Comparison of ENCODE assay signal across 8 cellular contexts in the genomic region with DNA sequence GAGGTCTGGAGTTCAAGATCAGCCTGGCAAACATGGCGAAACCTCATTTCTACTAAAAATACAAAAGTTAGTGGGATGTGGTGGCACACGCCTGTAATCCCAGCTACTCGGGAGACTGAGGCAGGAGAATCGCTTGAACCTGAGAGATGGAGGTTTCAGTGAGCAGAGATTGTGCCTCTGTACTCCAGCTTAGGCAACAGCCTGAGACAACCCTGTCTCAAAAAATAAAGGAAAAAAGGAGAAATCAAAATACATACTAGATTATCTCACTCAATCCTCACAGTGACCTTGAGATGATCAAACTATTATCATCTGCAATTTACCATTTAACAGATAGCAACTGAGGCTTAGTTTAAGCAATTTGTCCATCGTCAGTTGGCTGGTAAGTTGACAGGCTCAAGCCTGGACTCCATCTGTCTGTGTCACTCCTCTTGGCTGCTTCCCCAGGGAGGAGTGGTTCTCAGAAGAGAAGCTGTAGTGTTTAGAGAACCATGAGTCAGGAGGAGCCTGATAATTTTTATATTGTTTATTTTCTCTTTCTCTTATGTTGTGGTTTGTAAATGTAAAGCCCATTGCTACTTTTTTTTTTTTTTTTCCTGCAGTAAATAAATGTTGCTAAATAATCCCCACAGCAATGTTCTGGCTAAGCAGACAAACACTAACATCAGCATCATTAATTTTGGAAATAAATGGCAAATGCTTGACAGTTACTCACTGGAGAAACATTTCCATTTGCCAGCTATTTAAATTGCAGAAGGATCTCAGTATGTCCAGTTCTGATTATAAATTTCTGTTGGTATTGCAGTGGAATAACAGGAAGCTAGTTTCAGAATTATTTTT. TPM values are rescaled to one million over a fixed set of nuclear protein-coding genes. Genes with fewer than 3 reads are reported as not detected.
DNase-seq lines count a peak whose midpoint lies in the region; ATAC-seq, FAIRE-seq and TF ChIP-seq lines count a peak whose summit lies in the region.
"Not testable (repeated sequence)": the region's sequence is repeated elsewhere in the genome, so short reads cannot be mapped to it uniquely, and the experiment has no call there.

No MANE protein-coding gene starts in this region.

- not testable (repeated sequence) for H3K9me3 Mint-ChIP-seq in stimulated activated naive B cell treated with anti-CD40 and anti-IgM and Interleukin-4, amounts not matched to agents 10 μg/mL and 1 μg/mL and 100 μg/mL, for 72 hours

- peak; percentile 26 for DNase-seq in AG04450 (ENCODE audit: low read depth, low spot score)
- DNase-seq in H4 (ENCODE audit: low spot score) = peak; percentile 91
- peak; percentile 47 for DNase-seq in NCI-H460 (ENCODE audit: extremely low read depth, low read depth)
- DNase-seq in right atrium auricular region (ENCODE audit: low spot score) = peak; percentile 72
- peak; percentile 97 for DNase-seq in myocyte (ENCODE audit: low read depth)
- DNase-seq in stimulated activated naive B cell treated with anti-CD40 and anti-IgM and Interleukin-4, amounts not matched to agents 10 μg/mL and 1 μg/mL and 100 μg/mL, for 72 hours = not testable (repeated sequence)

- not testable (repeated sequence) for H3K27ac Mint-ChIP-seq in stimulated activated naive B cell treated with anti-CD40 and anti-IgM and Interleukin-4, amounts not matched to agents 10 μg/mL and 1 μg/mL and 100 μg/mL, for 72 hours

- H3K4me3 ChIP-seq in AG04450 (ENCODE audit: low read depth, low read length); right atrium auricular region: not testable (repeated sequence)

- peak; percentile 45 to 53 for ATAC-seq in stimulated activated naive B cell treated with anti-CD40 and anti-IgM and Interleukin-4, amounts not matched to agents 10 μg/mL and 1 μg/mL and 100 μg/mL, for 72 hours (replicated peaks)

- H3K27me3 ChIP-seq in AG04450 (ENCODE audit: control insufficient read depth, insufficient read depth, low read length); right atrium auricular region: not testable (repeated sequence)

- not testable (repeated sequence) for H3K9me3 ChIP-seq in AG04450 (ENCODE audit: control insufficient read depth, insufficient read depth, low read length); right atrium auricular region

- peaks cover 10 to 20% of the 10 kb centered on the region in 2 donors for H3K36me3 Mint-ChIP-seq in stimulated activated naive B cell treated with anti-CD40 and anti-IgM and Interleukin-4, amounts not matched to agents 10 μg/mL and 1 μg/mL and 100 μg/mL, for 72 hours

- CTCF ChIA-PET in AG04450 (lab: Charles Lee) = not testable (repeated sequence)

- H3K4me3 Mint-ChIP-seq in stimulated activated naive B cell treated with anti-CD40 and anti-IgM and Interleukin-4, amounts not matched to agents 10 μg/mL and 1 μg/mL and 100 μg/mL, for 72 hours = not testable (repeated sequence)

- POLR2A ChIA-PET in AG04450 (lab: Yijun Ruan, JAX) = interaction anchor here (0.7 to 1.0 kb wide), 2 partner anchors 259 to 927 kb away, joined by 7 to 10 read pairs; no protein-coding TSS in a partner anchor

- TF ChIP-seq CTCF in AG04450 (IDR thresholded peaks at IDR 0.05; ENCODE audit: low read depth, low read length); VCaP (conservative IDR thresholded peaks at IDR 0.05); right atrium auricular region (IDR thresholded peaks at IDR 0.05): not testable (repeated sequence)

- H3K4me1 ChIP-seq in right atrium auricular region = peaks cover 0 to 12% of the 10 kb centered on the region in 2 donors

- H3K27me3 Mint-ChIP-seq in stimulated activated naive B cell treated with anti-CD40 and anti-IgM and Interleukin-4, amounts not matched to agents 10 μg/mL and 1 μg/mL and 100 μg/mL, for 72 hours = not testable (repeated sequence)

- H3K4me1 Mint-ChIP-seq in stimulated activated naive B cell treated with anti-CD40 and anti-IgM and Interleukin-4, amounts not matched to agents 10 μg/mL and 1 μg/mL and 100 μg/mL, for 72 hours = peaks cover 9 to 18% of the 10 kb centered on the region in 2 donors

- peak; percentile 35 for FAIRE-seq in endometrium (lab: Jason Lieb, UNC)

- not testable (repeated sequence) for H3K36me3 ChIP-seq in right atrium auricular region

- H3K27ac ChIP-seq in AG04450 (ENCODE audit: low read depth, low read length) = not testable (repeated sequence)
- peak overlapping the region; percentile 23 for H3K27ac ChIP-seq in VCaP
- H3K27ac ChIP-seq in right atrium auricular region = peak overlapping the region; percentile 73 to 76

RNA-seq across cellular contexts. Expression of gene TYW1, which starts 46.4 kb away (rescaled TPM):
- 16.0 and 19.5 TPM in 2 replicates for polyA plus RNA-seq in AG04450 (2011; rRNA removed)
- polyA minus RNA-seq in AG04450 (2011; rRNA and poly(A)+ RNA removed) = 22.0 and 22.4 TPM in 2 replicates
- total RNA-seq in H4 (2014; rRNA removed; shearing (Covaris generic)) = 35.9 and 40.6 TPM in 2 replicates
- 18.7 and 25.9 TPM in 2 replicates for total RNA-seq in NCI-H460 (2014; rRNA removed; shearing (Covaris generic))
- 28.3 and 39.7 TPM in 2 replicates for polyA plus RNA-seq in NCI-H460 (2014; cell fraction: nucleus; rRNA removed)
- 10 to 100 TPM; 12.4 to 23.8 TPM for total RNA-seq in right atrium auricular region
- 25.2 and 42.2 TPM in 2 replicates for total RNA-seq in myocyte
- 16.8 TPM for polyA plus RNA-seq in myocyte (2012)

RNA-seq across cellular contexts. Expression of gene SBDS, which starts 47.6 kb away (rescaled TPM):
- polyA plus RNA-seq in AG04450 (2011; rRNA removed) = 82.7 and 119 TPM in 2 replicates
- 14.0 and 28.1 TPM in 2 replicates for polyA minus RNA-seq in AG04450 (2011; rRNA and poly(A)+ RNA removed)
- total RNA-seq in H4 (2014; rRNA removed; shearing (Covaris generic)) = 62.8 and 76.6 TPM in 2 replicates
- 125 and 140 TPM in 2 replicates for total RNA-seq in NCI-H460 (2014; rRNA removed; shearing (Covaris generic))
- polyA plus RNA-seq in NCI-H460 (2014; cell fraction: nucleus; rRNA removed) = 55.4 and 57.0 TPM in 2 replicates
- total RNA-seq in right atrium auricular region (100 to 1,000 TPM; 139 to 212 TPM), myocyte (456 and 500 TPM in 2 replicates)
- polyA plus RNA-seq in myocyte (2012) = 233 TPM
